Comparison of ENCODE assay signal across 16 cellular contexts in genomic region chr14:28482644-28483043, GRCh38.
DNase-seq lines count a peak whose midpoint lies in the region; ATAC-seq and TF ChIP-seq lines count a peak whose summit lies in the region.
"Had no signal": no experiment of that assay in that cellular context is flagged by ENCODE, and none has a peak within 500 bp of the region (broad histone marks: within the 10 kb centered on the region; RNA-seq: fewer than 3 reads in every experiment).

No MANE protein-coding gene starts in this region.

- peak overlapping the region; percentile 1 for H2AFZ ChIP-seq in neuron (ENCODE audit: low read depth, low read length)
- H2AFZ ChIP-seq: GM23338 had no signal

- H3K36me3 ChIP-seq in neuron (ENCODE audit: insufficient read depth, low read length): no peaks in the 10 kb centered on the region
- H3K36me3 ChIP-seq: BLaER1 treated with 17β-estradiol and CSF1 and Interleukin-3, amounts not matched to agents 10 nM and 100 nM had no signal

- intact Hi-C loops in dorsolateral prefrontal cortex (cut with DNase I) (no loop called here), sciatic nerve (cut with DNase I) (no loop called here), posterior cingulate gyrus (cut with DNase I) (no loop called here)

- no peak overlapping the region for H3K27ac ChIP-seq in dorsolateral prefrontal cortex

- TF ChIP-seq CTCF in dorsolateral prefrontal cortex (IDR thresholded peaks at IDR 0.05 in 54 of 56, conservative IDR thresholded peaks at IDR 0.05 in 2 of 56; ENCODE audit: low read depth in 1 of 56, partially characterized antibody in 56 of 56): no peak

- peak; percentile 3 for DNase-seq in G401 (ENCODE audit: low spot score)
- peak; percentile 11 for DNase-seq in NCI-H446 treated with DMSO at 0.1 percent for 48 hours (lab: John Stamatoyannopoulos, UW)
- DNase-seq in dorsolateral prefrontal cortex: no peak
- DNase-seq in sciatic nerve (ENCODE audit: low spot score): no peak
- DNase-seq in NCI-H82 (lab: John Stamatoyannopoulos, UW): no peak
- no peak for DNase-seq in posterior cingulate gyrus
- DNase-seq: ACHN; Calu3; CD4-positive, alpha-beta T cell; DMS 273 treated with DMSO at 0.1 percent for 48 hours; H7; IMR-90 had no signal

- in situ Hi-C loops in G401 (cut with HindIII; ENCODE audit: low sequenced_read_pairs): no loop called here

- H3K4me1 ChIP-seq in neuron (ENCODE audit: insufficient read depth, low read length): peaks cover 13% of the 10 kb centered on the region

- H3K27me3 ChIP-seq in dorsolateral prefrontal cortex (no peaks in the 10 kb centered on the region), neuron (ENCODE audit: insufficient read depth, low read length) (no peaks in the 10 kb centered on the region)
- H3K27me3 ChIP-seq: BLaER1 treated with 17β-estradiol and CSF1 and Interleukin-3, amounts not matched to agents 10 nM and 100 nM had no signal

- peak overlapping the region in 35 of 59 donors; percentile 1 to 52 (median 29) for H3K4me3 ChIP-seq in dorsolateral prefrontal cortex
- no peak overlapping the region for H3K4me3 ChIP-seq in neuron (ENCODE audit: low read length)
- H3K4me3 ChIP-seq: BLaER1 treated with 17β-estradiol and CSF1 and Interleukin-3, amounts not matched to agents 10 nM and 100 nM; GM12878; GM23338 had no signal

- H3K9me3 ChIP-seq in neuron (ENCODE audit: low read length): no peaks in the 10 kb centered on the region
- H3K9me3 ChIP-seq: BLaER1 treated with 17β-estradiol and CSF1 and Interleukin-3, amounts not matched to agents 10 nM and 100 nM had no signal

- ATAC-seq in sciatic nerve: no peak
- ATAC-seq: GM12878, GM23338 had no signal

Comparison
In these comparisons a context has a peak if more than half of its experiments do, and no peak if none do; other contexts are left out.
1. DNase-seq: peak in G401 (single experiment) and NCI-H446 treated with DMSO at 0.1 percent for 48 hours (single experiment); none in dorsolateral prefrontal cortex (0 of 10), sciatic nerve (single experiment), NCI-H82 (single experiment) and posterior cingulate gyrus (0 of 10).